ENCODE assay signal across 14 cellular contexts in genomic region chrX:130114141-130114561, GRCh38. TPM values are rescaled to one million over a fixed set of nuclear protein-coding genes. Genes with fewer than 3 reads are reported as not detected.
A peak's percentile ranks its signal among the peaks of the same experiment; 100 is the strongest.
DNase-seq lines count a peak whose midpoint lies in the region; ATAC-seq, FAIRE-seq and TF ChIP-seq lines count a peak whose summit lies in the region.
"Had no signal": no experiment of that assay in that cellular context is flagged by ENCODE, and none has a peak within 500 bp of the region (broad histone marks: within the 10 kb centered on the region; RNA-seq: fewer than 3 reads in every experiment).

No MANE protein-coding gene starts in this region.

- no peak for TF ChIP-seq CTCF in GM12878 (IDR thresholded peaks at IDR 0.05 in 2 of 3, conservative IDR thresholded peaks at IDR 0.05 in 1 of 3; ENCODE audit: control insufficient read depth in 2 of 3, extremely low read depth in 1 of 3, insufficient read depth in 1 of 3, low read depth in 3 of 3, low read length in 3 of 3)
- no peak for TF ChIP-seq CTCF in brain microvascular endothelial cell (IDR thresholded peaks at IDR 0.05; ENCODE audit: low read depth, low read length, missing control alignments)

- TF ChIP-seq EP300 in GM12878 (IDR thresholded peaks at IDR 0.05; ENCODE audit: borderline replicate concordance in 1 of 2, control insufficient read depth in 1 of 2, low read depth in 2 of 2, low read length in 2 of 2) = no peak

- in situ Hi-C loops in GM12878 (cut with MboI) (no loop called here), brain microvascular endothelial cell (cut with HindIII; ENCODE audit: low pct_ligation_motif_present, low sequenced_read_pairs) (no loop called here)

- H3K9ac ChIP-seq in GM12878 (ENCODE audit: control insufficient read depth, insufficient read depth, low read length) = no peak overlapping the region
- H3K9ac ChIP-seq: BLaER1 treated with 17β-estradiol and CSF1 and Interleukin-3, amounts not matched to agents 10 nM and 100 nM had no signal

- RAD21 ChIA-PET in GM12878 (lab: Charles Lee; ENCODE audit: unreplicated experiment) = interaction anchor here (0.5 kb wide), 1 partner anchor 35 kb away, joined by 3 read pairs; no protein-coding TSS in a partner anchor

- BruUV-seq in GM12878 (replicated peaks; lab: Mats Ljungman, UMichigan) = no TSS peak

- peak; percentile 23 for ATAC-seq in GM12878

- H3K27me3 ChIP-seq in GM12878 (replicated peaks in 1 of 2; ENCODE audit: control insufficient read depth in 2 of 2, insufficient read depth in 2 of 2, low read length in 1 of 2) (no peaks in the 10 kb centered on the region), brain microvascular endothelial cell (replicated peaks) (no peaks in the 10 kb centered on the region)
- H3K27me3 ChIP-seq: Peyer's patch, tibial artery had no signal

- H3K79me2 ChIP-seq in GM12878 (ENCODE audit: control insufficient read depth, insufficient read depth, low read length) = peaks cover 12% of the 10 kb centered on the region

- no peak for TF ChIP-seq POLR2A in GM12878 (IDR thresholded peaks at IDR 0.05; ENCODE audit: low read depth, low read length)

- intact Hi-C loops in GM12878 (cut with micrococcal nuclease; ENCODE audit: unreplicated experiment) = no loop called here
- intact Hi-C loops in posterior vena cava (cut with DNase I) = no loop called here

- H2AFZ ChIP-seq in GM12878 (ENCODE audit: control insufficient read depth, low read depth, low read length) = no peak overlapping the region

- CTCF ChIA-PET in GM12878 (lab: Yijun Ruan, JAX) = interaction anchor here (1.2 kb wide), 3 partner anchors 28 to 77 kb away, joined by 3 to 4 read pairs (median 3); no protein-coding TSS in a partner anchor

- H3K9me3 ChIP-seq in GM12878 (replicated peaks; ENCODE audit: control insufficient read depth, insufficient read depth, low read length) = no peaks in the 10 kb centered on the region
- H3K9me3 ChIP-seq: Peyer's patch, tibial artery had no signal

- no peaks in the 10 kb centered on the region for H4K20me1 ChIP-seq in GM12878 (ENCODE audit: control insufficient read depth, insufficient read depth)

- DNase-seq in GM19239 (ENCODE audit: insufficient read length, low spot score) (no peak), NCI-H2029 (lab: John Stamatoyannopoulos, UW) (peak; percentile 75), GM12878 (ENCODE audit: low read depth, low spot score) (no peak), posterior vena cava (ENCODE audit: low spot score) (peak; percentile 74), brain microvascular endothelial cell (no peak), NCI-H69 (lab: John Stamatoyannopoulos, UW) (no peak)
- no peak for DNase-seq in effector CD8-positive, alpha-beta T cell (lab: John Stamatoyannopoulos, UW)
- DNase-seq: hippocampal formation, NCI-H1694 treated with DMSO at 0.1 percent for 48 hours, NCI-H524 treated with DMSO at 0.1 percent for 48 hours, occipital lobe, Peyer's patch, tibial artery had no signal

- SMC1A ChIA-PET in GM12878 (lab: Charles Lee; ENCODE audit: uncharacterized antibody, unreplicated experiment) = interaction anchor here (1.3 kb wide), 1 partner anchor 9 kb away, joined by 4 read pairs; no protein-coding TSS in a partner anchor

- TF ChIP-seq RAD21 in GM12878 (IDR thresholded peaks at IDR 0.05; ENCODE audit: insufficient read depth, low read depth, low read length) = no peak

- H3K4me2 ChIP-seq in GM12878 (ENCODE audit: control insufficient read depth, insufficient read depth) = no peak overlapping the region; the same call in 1 of the 2 replicates

- WGBS in GM12878 (ENCODE audit: insufficient coverage, insufficient replicate concordance, low lambda C conversion rate, missing lambda C conversion rate) = 11% methylated on average over 8 of the region's 8 CpGs

- H3K27ac ChIP-seq in GM12878 (ENCODE audit: control insufficient read depth, insufficient read depth) = no peak overlapping the region
- H3K27ac ChIP-seq in brain microvascular endothelial cell = no peak overlapping the region
- H3K27ac ChIP-seq: BLaER1 treated with 17β-estradiol and CSF1 and Interleukin-3, amounts not matched to agents 10 nM and 100 nM; Peyer's patch; tibial artery had no signal

- H3K36me3 ChIP-seq in GM12878 (ENCODE audit: control insufficient read depth in 2 of 2, insufficient read depth in 2 of 2, low read length in 1 of 2) (no peaks in the 10 kb centered on the region), brain microvascular endothelial cell (replicated peaks) (no peaks in the 10 kb centered on the region)
- H3K36me3 ChIP-seq: BLaER1 treated with 17β-estradiol and CSF1 and Interleukin-3, amounts not matched to agents 10 nM and 100 nM; Peyer's patch; tibial artery had no signal

- POLR2A ChIA-PET in GM12878 (lab: Charles Lee) = no interaction called here

- no peak overlapping the region for H3K4me3 ChIP-seq in GM12878
- H3K4me3 ChIP-seq in brain microvascular endothelial cell (ENCODE audit: low read depth, low read length) = no peak overlapping the region
- H3K4me3 ChIP-seq: BLaER1 treated with 17β-estradiol and CSF1 and Interleukin-3, amounts not matched to agents 10 nM and 100 nM; Peyer's patch; tibial artery had no signal

- H3K4me1 ChIP-seq in GM12878 (ENCODE audit: control insufficient read depth, insufficient read depth, low read length) = peaks cover 24% of the 10 kb centered on the region
- H3K4me1 ChIP-seq: Peyer's patch had no signal

- FAIRE-seq in GM19239 (lab: Jason Lieb, UNC) = peak; percentile 47
- no peak for FAIRE-seq in GM12878 (lab: Jason Lieb, UNC)

TF ChIP-seq in GM12878, 131 proteins besides CTCF, POLR2A, EP300 and RAD21 (continues in another document):
- TF ChIP-seq IKZF1 (conservative IDR thresholded peaks at IDR 0.05) = 0 out of 2 replicates have a peak, but pooled peaks have one; percentile 19
- TF ChIP-seq NBN (IDR thresholded peaks at IDR 0.05) = no peak
- no peak for TF ChIP-seq TCF7 (IDR thresholded peaks at IDR 0.05; ENCODE audit: borderline replicate concordance)
- TF ChIP-seq STAT1 (conservative IDR thresholded peaks at IDR 0.05) = no peak
- no peak for TF ChIP-seq ZNF207 (IDR thresholded peaks at IDR 0.05; ENCODE audit: borderline replicate concordance)
- TF ChIP-seq RUNX3 (IDR thresholded peaks at IDR 0.05; ENCODE audit: low read length) = no peak; the same call in 1 of the 2 replicates

RNA-seq across cellular contexts. Expression of gene ELF4, which starts 3.9 kb away (rescaled TPM):
- total RNA-seq in GM12878 (2013; cell fraction: nucleolus; rRNA removed) = 14.4 and 16.4 TPM in 2 replicates
- total RNA-seq in GM12878 (2014; rRNA removed) (22.9 and 25.8 TPM in 2 replicates), GM12878 (2014; rRNA removed; fragmentation: Illumina TruSeq; extraction: Trizol) (12.3 and 13.8 TPM in 2 replicates), GM12878 (2021) (34.4 and 35.1 TPM in 2 replicates), posterior vena cava (10 to 100 TPM; 13.6 to 13.8 TPM)
- 17.4 TPM for polyA plus RNA-seq in GM12878 (2011; ENCODE audit: low read depth)
- polyA plus RNA-seq in GM12878 (2011; rRNA removed) (15.7 and 33.0 TPM in 2 replicates), GM12878 (2014; fragmentation: Illumina TruSeq; extraction: Trizol) (32.3 and 36.7 TPM in 2 replicates), GM12878 (2014; fragmentation: Nextera tagmentation; extraction: Ambion mirVana) (1 to 10 TPM; 4.0 to 5.2 TPM), GM12878 (2014; rRNA removed) (24.7 and 27.3 TPM in 2 replicates), GM12878 (2016; fragmentation: Nextera tagmentation; extraction: Ambion mirVana) (10 to 100 TPM; 19.3 to 20.4 TPM)
- polyA plus RNA-seq in GM12878 (2011; cell fraction: cytosol; rRNA removed) = 35.0 and 43.1 TPM in 2 replicates
- polyA plus RNA-seq in GM12878 (2011; cell fraction: nucleus; rRNA removed) = 28.0 and 31.1 TPM in 2 replicates
- polyA plus RNA-seq in GM12878 (2012) = 24.3 and 24.6 TPM in 2 replicates
- 39.8 and 47.5 TPM in 2 replicates for polyA minus RNA-seq in GM12878 (2011; rRNA and poly(A)+ RNA removed)
- 21.8 and 27.7 TPM in 2 replicates for polyA minus RNA-seq in GM12878 (2011; cell fraction: cytosol; rRNA and poly(A)+ RNA removed)
- 7.3 and 10.4 TPM in 2 replicates for polyA minus RNA-seq in GM12878 (2011; cell fraction: nucleus; rRNA and poly(A)+ RNA removed)

RNA-seq across cellular contexts. Expression of gene AIFM1, which starts 51.5 kb away (rescaled TPM):
- total RNA-seq in GM12878 (2013; cell fraction: nucleolus; rRNA removed) = 11.4 and 12.3 TPM in 2 replicates
- 47.3 and 50.5 TPM in 2 replicates for total RNA-seq in GM12878 (2014; rRNA removed)
- 87.0 and 92.5 TPM in 2 replicates for total RNA-seq in GM12878 (2014; rRNA removed; fragmentation: Illumina TruSeq; extraction: Trizol)
- 77.5 and 80.9 TPM in 2 replicates for total RNA-seq in GM12878 (2021)
- polyA plus RNA-seq in GM12878 (2011; ENCODE audit: low read depth) = 35.4 TPM
- polyA plus RNA-seq in GM12878 (2011; rRNA removed) = 76.2 and 86.8 TPM in 2 replicates
- polyA plus RNA-seq in GM12878 (2011; cell fraction: cytosol; rRNA removed) = 51.8 and 55.7 TPM in 2 replicates
- polyA plus RNA-seq in GM12878 (2011; cell fraction: nucleus; rRNA removed) = 66.0 and 72.4 TPM in 2 replicates
- 34.0 and 38.0 TPM in 2 replicates for polyA plus RNA-seq in GM12878 (2012)
- 99.1 and 116 TPM in 2 replicates for polyA plus RNA-seq in GM12878 (2014; fragmentation: Illumina TruSeq; extraction: Trizol)
- 10 to 100 TPM; 44.2 to 78.0 TPM for polyA plus RNA-seq in GM12878 (2014; fragmentation: Nextera tagmentation; extraction: Ambion mirVana)
- 72.4 and 82.0 TPM in 2 replicates for polyA plus RNA-seq in GM12878 (2014; rRNA removed)
- 100 to 1,000 TPM; 121 TPM for polyA plus RNA-seq in GM12878 (2016; fragmentation: Nextera tagmentation; extraction: Ambion mirVana)
- polyA minus RNA-seq in GM12878 (2011; rRNA and poly(A)+ RNA removed) = 45.5 and 46.7 TPM in 2 replicates
- polyA minus RNA-seq in GM12878 (2011; cell fraction: cytosol; rRNA and poly(A)+ RNA removed) = 20.0 and 21.1 TPM in 2 replicates
- 9.8 and 12.2 TPM in 2 replicates for polyA minus RNA-seq in GM12878 (2011; cell fraction: nucleus; rRNA and poly(A)+ RNA removed)
- total RNA-seq in posterior vena cava = 10 to 100 TPM; 17.5 to 22.6 TPM

RNA-seq across cellular contexts. Expression of gene RAB33A, which starts 57.6 kb away (rescaled TPM):
- 7.0 and 7.1 TPM in 2 replicates for total RNA-seq in GM12878 (2013; cell fraction: nucleolus; rRNA removed)
- total RNA-seq in GM12878 (2014; rRNA removed) (37.1 and 39.7 TPM in 2 replicates), GM12878 (2014; rRNA removed; fragmentation: Illumina TruSeq; extraction: Trizol) (19.1 and 19.8 TPM in 2 replicates), GM12878 (2021) (21.8 and 24.4 TPM in 2 replicates), posterior vena cava (10 to 100 TPM in 1 of 2 donors, 1 to 10 TPM in 1; 7.4 to 12.7 TPM)
- 14.7 TPM for polyA plus RNA-seq in GM12878 (2011; ENCODE audit: low read depth)
- polyA plus RNA-seq in GM12878 (2011; rRNA removed) (48.6 and 67.3 TPM in 2 replicates), GM12878 (2014; fragmentation: Illumina TruSeq; extraction: Trizol) (30.5 and 38.5 TPM in 2 replicates), GM12878 (2014; fragmentation: Nextera tagmentation; extraction: Ambion mirVana) (10 to 100 TPM in 1 of 2 experiments, 1 to 10 TPM in 1; 6.3 to 14.7 TPM), GM12878 (2014; rRNA removed) (38.5 and 40.5 TPM in 2 replicates), GM12878 (2016; fragmentation: Nextera tagmentation; extraction: Ambion mirVana) (10 to 100 TPM; 36.2 to 37.3 TPM)
- polyA plus RNA-seq in GM12878 (2011; cell fraction: cytosol; rRNA removed) = 66.1 and 82.2 TPM in 2 replicates
- polyA plus RNA-seq in GM12878 (2011; cell fraction: nucleus; rRNA removed) = 30.0 and 48.6 TPM in 2 replicates
- 22.3 and 27.9 TPM in 2 replicates for polyA plus RNA-seq in GM12878 (2012)
- 69.5 and 71.9 TPM in 2 replicates for polyA minus RNA-seq in GM12878 (2011; rRNA and poly(A)+ RNA removed)
- polyA minus RNA-seq in GM12878 (2011; cell fraction: cytosol; rRNA and poly(A)+ RNA removed) = 14.0 and 14.5 TPM in 2 replicates
- 11.6 and 17.7 TPM in 2 replicates for polyA minus RNA-seq in GM12878 (2011; cell fraction: nucleus; rRNA and poly(A)+ RNA removed)

Comparison
In these comparisons a context has a peak if more than half of its experiments do, and no peak if none do; other contexts are left out.
1. DNase-seq: peak in NCI-H2029 (single experiment) and posterior vena cava (single experiment); none in GM19239 (single experiment), GM12878 (single experiment), effector CD8-positive, alpha-beta T cell (single experiment), brain microvascular endothelial cell (single experiment) and NCI-H69 (single experiment).